ENCODE assay signal across 8 cellular contexts in genomic region chr9:108565651-108566378, GRCh38.
DNase-seq lines count a peak whose midpoint lies in the region; ATAC-seq, FAIRE-seq and TF ChIP-seq lines count a peak whose summit lies in the region.

No MANE protein-coding gene starts in this region.

- ATAC-seq in GM19438 (IDR thresholded peaks at IDR 0.05; ENCODE audit: low read depth, unreplicated experiment) (peak; percentile 83), HG03571 (IDR thresholded peaks at IDR 0.05; ENCODE audit: unreplicated experiment) (peak; percentile 84), body of pancreas (peak; percentile 84)

- no peaks in the 10 kb centered on the region for H3K9me3 ChIP-seq in body of pancreas
- no peaks in the 10 kb centered on the region for H3K9me3 ChIP-seq in small intestine (ENCODE audit: control insufficient read depth, low read depth)

- 0 to 4% methylated on average over 2 of the region's 2 CpGs for WGBS in body of pancreas, 2 donors
- WGBS in small intestine, 3 donors, result 5 to 10% (median 5%) methylated on average over 2 of the region's 2 CpGs

- TF ChIP-seq CTCF in body of pancreas (IDR thresholded peaks at IDR 0.05), result peak; percentile 64 to 91 (median 85)

- FAIRE-seq in small intestine (lab: Jason Lieb, UNC), result no peak

- intact Hi-C loops in body of pancreas (cut with DNase I), result loop anchor here (5.0 kb wide), 1 partner anchor 1084 kb away; no protein-coding TSS in a partner anchor

- H3K4me1 ChIP-seq in body of pancreas (no peaks in the 10 kb centered on the region), small intestine (ENCODE audit: control insufficient read depth in 2 of 2, insufficient read depth in 1 of 2, low read depth in 1 of 2, low read length in 1 of 2) (no peaks in the 10 kb centered on the region)

- no peak overlapping the region for H3K27ac ChIP-seq in body of pancreas
- H3K27ac ChIP-seq in small intestine (ENCODE audit: low read depth in 1 of 2, low read length in 1 of 2), result no peak overlapping the region

- no peak for TF ChIP-seq POLR2A in body of pancreas (IDR thresholded peaks at IDR 0.05)

- H3K27me3 ChIP-seq in body of pancreas (no peaks in the 10 kb centered on the region), small intestine (ENCODE audit: control insufficient read depth in 2 of 2, insufficient read depth in 2 of 2, low read length in 2 of 2) (peaks cover 0 to 2% of the 10 kb centered on the region in 2 donors)

- H3K36me3 ChIP-seq in body of pancreas (replicated peaks in 1 of 2; ENCODE audit: insufficient read depth in 1 of 2, low read depth in 2 of 2), result no peaks in the 10 kb centered on the region
- H3K36me3 ChIP-seq in small intestine (ENCODE audit: control insufficient read depth in 2 of 2, insufficient read depth in 2 of 2, low read length in 2 of 2), result no peaks in the 10 kb centered on the region

- DNase-seq in DMS153 (lab: John Stamatoyannopoulos, UW) (peak; percentile 83), NCI-H526 treated with DMSO at 0.1 percent for 48 hours (lab: John Stamatoyannopoulos, UW) (peak; percentile 33), body of pancreas (peak; percentile 58 to 71 (median 68)), iPS DF 4.7 (ENCODE audit: extremely low read depth, low spot score) (peak; percentile 53), small intestine (peak; percentile 86)
- DNase-seq in activated CD8-positive, alpha-beta memory T cell treated with anti-CD3 and anti-CD28 coated beads, Interleukin-2, amount 50 U/mL, for 48 hours, result no peak

- H3K4me3 ChIP-seq in body of pancreas, result no peak overlapping the region
- no peak overlapping the region for H3K4me3 ChIP-seq in small intestine (ENCODE audit: low read depth in 1 of 2, low read length in 2 of 2)
